In the genomic region with DNA sequence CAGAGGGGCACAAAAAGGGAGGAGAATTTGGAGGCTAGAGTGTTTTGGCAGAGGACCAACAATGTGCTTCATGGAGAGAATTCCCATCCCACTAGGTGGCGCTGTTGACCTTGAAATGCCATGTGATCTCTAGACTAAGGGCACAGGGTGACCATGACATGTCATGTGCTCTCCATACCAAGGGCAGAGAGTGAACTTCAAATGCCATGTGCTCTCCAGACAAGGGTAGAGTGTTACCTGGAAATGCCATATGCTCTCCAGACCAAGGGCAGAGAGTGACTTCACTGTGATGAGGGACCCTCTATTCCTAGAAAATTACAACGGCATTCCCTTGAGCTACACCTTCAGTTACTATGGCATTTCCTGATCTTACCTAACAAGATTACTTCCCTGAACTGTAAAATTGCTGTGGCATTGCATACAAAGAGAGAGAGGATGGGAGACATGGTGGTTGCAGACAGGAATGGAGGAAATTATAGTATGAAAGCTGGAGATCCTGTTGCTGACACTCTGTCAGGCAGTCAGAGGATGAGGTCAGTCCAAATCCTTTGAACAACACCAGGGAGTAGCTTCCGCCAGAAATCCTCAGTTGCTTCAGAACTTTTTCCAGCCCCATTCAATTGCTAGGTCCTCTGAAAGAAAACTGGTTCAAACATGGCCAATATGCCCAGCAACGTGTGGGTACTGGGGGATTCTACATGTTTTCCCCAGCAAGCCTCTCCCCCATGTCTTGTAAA, we compare ENCODE assay signal across 9 cellular contexts.
A peak's percentile ranks its signal among the peaks of the same experiment; 100 is the strongest.
DNase-seq lines count a peak whose midpoint lies in the region; ATAC-seq and TF ChIP-seq lines count a peak whose summit lies in the region.
"Had no signal": no experiment of that assay in that cellular context is flagged by ENCODE, and none has a peak within 500 bp of the region (broad histone marks: within the 10 kb centered on the region; RNA-seq: fewer than 3 reads in every experiment).

No MANE protein-coding gene starts in this region.

- H3K9me3 Mint-ChIP-seq in immature natural killer cell: no peaks in the 10 kb centered on the region

- peak; percentile 71 for TF ChIP-seq CTCF in astrocyte of the cerebellum (IDR thresholded peaks at IDR 0.05; ENCODE audit: low read depth, low read length, missing control alignments)

- H3K4me1 Mint-ChIP-seq in T-helper 17 cell: no peaks in the 10 kb centered on the region
- no peaks in the 10 kb centered on the region for H3K4me1 Mint-ChIP-seq in immature natural killer cell

- DNase-seq in NCI-H2081 (lab: John Stamatoyannopoulos, UW): peak; percentile 43 to 73
- no peak for DNase-seq in NCI-H2081 treated with DMSO at 0.1 percent for 48 hours (lab: John Stamatoyannopoulos, UW)
- peak; percentile 25 for DNase-seq in NCI-H1092 treated with DMSO at 0.1 percent for 48 hours (lab: John Stamatoyannopoulos, UW)
- peak in 2 of 3 donors; percentile 12 to 40 for DNase-seq in T-helper 17 cell
- peak; percentile 43 for DNase-seq in astrocyte of the cerebellum (ENCODE audit: low read depth)
- DNase-seq in immature natural killer cell: peak; percentile 25 to 39 (median 35)
- DNase-seq in stimulated activated CD4-positive, alpha-beta T cell treated with anti-CD3 and anti-CD28 coated beads, Interleukin-1b, Interleukin-23, amount 100 ng/mL, for 48 hours: peak; percentile 74

- ATAC-seq in HG02642 (IDR thresholded peaks at IDR 0.05; ENCODE audit: poor library complexity, unreplicated experiment) (peak; percentile 85), T-helper 17 cell (no peak)

- in situ Hi-C loops in astrocyte of the cerebellum (cut with HindIII; ENCODE audit: low sequenced_read_pairs): no loop called here

- H3K36me3 Mint-ChIP-seq in T-helper 17 cell (ENCODE audit: low read depth) (no peaks in the 10 kb centered on the region), immature natural killer cell (peaks cover 0 to 3% (median 0%) of the 10 kb centered on the region in 3 donors)

- H3K4me3 Mint-ChIP-seq in T-helper 17 cell (no peak overlapping the region), immature natural killer cell (no peak overlapping the region)

- H3K4me3 ChIP-seq in astrocyte of the cerebellum (ENCODE audit: low read depth, low read length): no peak overlapping the region
- H3K4me3 ChIP-seq: BLaER1 treated with 17β-estradiol and CSF1 and Interleukin-3, amounts not matched to agents 10 nM and 100 nM had no signal

- no peaks in the 10 kb centered on the region for H3K9me3 ChIP-seq in T-helper 17 cell (ENCODE audit: control insufficient read depth, low read length, poor library complexity, severe bottlenecking)

- H3K27me3 Mint-ChIP-seq in T-helper 17 cell (no peaks in the 10 kb centered on the region), immature natural killer cell (ENCODE audit: low read depth in 3 of 3) (peaks cover 0 to 2% (median 1%) of the 10 kb centered on the region in 3 donors)

- H3K27ac Mint-ChIP-seq in T-helper 17 cell (no peak overlapping the region), immature natural killer cell (no peak overlapping the region)
